In genomic region chr20:62339647-62340062, GRCh38 we compare ENCODE assay signal across 8 cellular contexts. TPM values are rescaled to one million over a fixed set of nuclear protein-coding genes. Genes with fewer than 3 reads are reported as not detected.
DNase-seq lines count a peak whose midpoint lies in the region; ATAC-seq and TF ChIP-seq lines count a peak whose summit lies in the region.

No MANE protein-coding gene starts in this region.

- peaks cover 27% of the 10 kb centered on the region for H3K4me1 Mint-ChIP-seq in dendritic cell treated with granulocyte-macrophage colony-stimulating factor and Interleukin-4, amounts not matched to agents 40 ng/mL and 50 ng/mL, for 4 days (ENCODE audit: low read depth)

- TF ChIP-seq POLR2A in GM18505 (IDR thresholded peaks at IDR 0.05; ENCODE audit: borderline replicate concordance, extremely low read depth, insufficient read depth, insufficient read length) (peak; percentile 59), vagina (IDR thresholded peaks at IDR 0.05) (no peak)

- DNase-seq in vagina (ENCODE audit: extremely low spot score in 2 of 2) (no peak), dorsolateral prefrontal cortex (no peak), posterior vena cava (ENCODE audit: low spot score) (no peak)
- no peak for DNase-seq in activated CD4-positive, CD25-positive, alpha-beta regulatory T cell (lab: John Stamatoyannopoulos, UW)

- H3K4me3 ChIP-seq in vagina (no peak overlapping the region), dorsolateral prefrontal cortex (peak overlapping the region in 1 of 59 donors; percentile 5)

- TF ChIP-seq CTCF in vagina (IDR thresholded peaks at IDR 0.05), result no peak
- TF ChIP-seq CTCF in dorsolateral prefrontal cortex (IDR thresholded peaks at IDR 0.05 in 54 of 56, conservative IDR thresholded peaks at IDR 0.05 in 2 of 56; ENCODE audit: low read depth in 1 of 56, partially characterized antibody in 56 of 56), result no peak

- H3K27ac Mint-ChIP-seq in dendritic cell treated with granulocyte-macrophage colony-stimulating factor and Interleukin-4, amounts not matched to agents 40 ng/mL and 50 ng/mL, for 4 days, result peak overlapping the region; percentile 55

- ATAC-seq in GM18505 (IDR thresholded peaks at IDR 0.05; ENCODE audit: unreplicated experiment) (peak; percentile 56), GM21526 (IDR thresholded peaks at IDR 0.05; ENCODE audit: low FRiP score, unreplicated experiment) (peak; percentile 66), HG03378 (IDR thresholded peaks at IDR 0.05; ENCODE audit: unreplicated experiment) (peak; percentile 54)

- intact Hi-C loops in dendritic cell treated with granulocyte-macrophage colony-stimulating factor and Interleukin-4, amounts not matched to agents 40 ng/mL and 50 ng/mL, for 4 days (cut with micrococcal nuclease), result no loop called here
- intact Hi-C loops in vagina (cut with DNase I) (no loop called here), dorsolateral prefrontal cortex (cut with DNase I) (no loop called here), posterior vena cava (cut with DNase I) (no loop called here)

- H3K27me3 Mint-ChIP-seq in dendritic cell treated with granulocyte-macrophage colony-stimulating factor and Interleukin-4, amounts not matched to agents 40 ng/mL and 50 ng/mL, for 4 days, result peaks cover 16% of the 10 kb centered on the region

- H3K4me1 ChIP-seq in vagina, result no peaks in the 10 kb centered on the region

- no peak overlapping the region for H3K27ac ChIP-seq in vagina
- H3K27ac ChIP-seq in dorsolateral prefrontal cortex, result no peak overlapping the region

- H3K27me3 ChIP-seq in vagina, result no peaks in the 10 kb centered on the region
- no peaks in the 10 kb centered on the region for H3K27me3 ChIP-seq in dorsolateral prefrontal cortex

- no peaks in the 10 kb centered on the region for H3K9me3 ChIP-seq in vagina

- H3K4me3 Mint-ChIP-seq in dendritic cell treated with granulocyte-macrophage colony-stimulating factor and Interleukin-4, amounts not matched to agents 40 ng/mL and 50 ng/mL, for 4 days, result peak overlapping the region; percentile 61

- H3K36me3 Mint-ChIP-seq in dendritic cell treated with granulocyte-macrophage colony-stimulating factor and Interleukin-4, amounts not matched to agents 40 ng/mL and 50 ng/mL, for 4 days (ENCODE audit: low read depth), result no peaks in the 10 kb centered on the region

- H3K9me3 Mint-ChIP-seq in dendritic cell treated with granulocyte-macrophage colony-stimulating factor and Interleukin-4, amounts not matched to agents 40 ng/mL and 50 ng/mL, for 4 days, result no peaks in the 10 kb centered on the region

- peaks cover 0 to 24% of the 10 kb centered on the region in 2 donors for H3K36me3 ChIP-seq in vagina

RNA-seq across cellular contexts. Expression of gene LAMA5, which starts 27.5 kb away (rescaled TPM):
- total RNA-seq in vagina, result 150 TPM
- total RNA-seq in dorsolateral prefrontal cortex, result 100 to 1,000 TPM in 30 of 120 experiments, 10 to 100 TPM in 90; 31.1 to 179 (median 80.7) TPM
- 100 to 1,000 TPM; 131 to 183 TPM for total RNA-seq in posterior vena cava

RNA-seq across cellular contexts. Expression of gene ADRM1, which starts 36.9 kb away (rescaled TPM):
- 110 TPM for total RNA-seq in vagina
- total RNA-seq in dorsolateral prefrontal cortex, result 10 to 100 TPM; 41.7 to 76.3 (median 60.3) TPM
- 10 to 100 TPM; 60.9 to 70.3 TPM for total RNA-seq in posterior vena cava

RNA-seq across cellular contexts. Expression of gene RPS21, which starts 47.2 kb away (rescaled TPM):
- total RNA-seq in vagina (1,935 TPM), dorsolateral prefrontal cortex (100 to 1,000 TPM; 411 to 983 (median 581) TPM), posterior vena cava (1,000 to 10,000 TPM; 1,227 to 1,253 TPM)
